In the genomic region with DNA sequence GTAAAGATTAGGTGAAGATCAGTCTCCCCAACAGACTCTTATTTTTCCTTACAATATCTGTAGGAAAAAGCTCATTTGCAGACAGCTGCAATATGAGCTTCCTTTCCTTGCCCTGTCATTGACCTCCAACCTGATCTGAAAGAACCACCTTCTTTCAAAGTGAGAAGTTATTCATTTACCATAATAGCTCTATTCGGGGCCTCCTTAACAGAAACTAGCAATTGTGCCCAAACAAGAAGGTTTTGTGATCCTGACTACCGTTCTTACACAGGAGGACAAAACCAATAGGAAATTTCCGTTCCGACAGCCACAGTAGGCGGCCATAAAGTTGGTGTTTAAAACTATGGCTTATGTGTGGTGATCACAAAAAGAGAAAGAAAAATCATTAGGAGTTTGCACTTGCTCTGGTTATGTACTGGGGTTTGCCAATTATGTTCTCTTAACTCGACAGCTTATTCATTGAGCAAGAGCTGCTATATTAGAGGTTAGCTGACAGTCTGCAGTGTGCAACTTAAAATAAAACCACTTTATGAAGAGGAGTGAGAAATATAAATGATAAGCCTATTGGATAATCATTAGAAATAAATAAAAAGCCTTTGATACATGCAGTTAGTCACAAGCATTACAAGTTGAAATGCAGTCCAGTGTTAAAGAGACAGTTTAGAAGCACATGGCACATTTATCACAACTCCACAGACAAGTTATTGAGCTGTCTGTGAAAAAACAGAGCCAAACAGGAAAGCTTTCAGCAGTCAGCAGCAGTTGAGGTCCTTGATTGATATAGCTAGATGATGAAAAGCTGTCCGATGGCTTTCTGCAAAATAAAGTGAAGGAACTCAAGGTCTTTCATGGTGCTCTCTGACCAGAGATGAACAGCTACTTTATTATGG, we compare ENCODE assay signal across 24 cellular contexts.
DNase-seq lines count a peak whose midpoint lies in the region; ATAC-seq, FAIRE-seq and TF ChIP-seq lines count a peak whose summit lies in the region.
"Had no signal": no experiment of that assay in that cellular context is flagged by ENCODE, and none has a peak within 500 bp of the region (broad histone marks: within the 10 kb centered on the region; RNA-seq: fewer than 3 reads in every experiment).

No MANE protein-coding gene starts in this region.

- DNase-seq in HT-29 (ENCODE audit: low spot score) (peak; percentile 81), endodermal cell (no peak), right lobe of liver (no peak), small intestine (peak; percentile 41), T-helper 9 cell (no peak)
- DNase-seq in effector CD8-positive, alpha-beta T cell (lab: John Stamatoyannopoulos, UW) = no peak
- DNase-seq in activated CD4-positive, CD25-positive, alpha-beta regulatory T cell treated with anti-CD3 and anti-CD28 coated beads, Interleukin-2, amount 50 U/mL, for 72 hours = no peak
- DNase-seq: activated naive CD4-positive, alpha-beta T cell treated with anti-CD3 and anti-CD28 coated beads, Interleukin-2, amount 50 U/mL, for 16 hours; aorta; caudate nucleus; CD4-positive, alpha-beta T cell; DMS79; heart left ventricle; lower lobe of right lung; NCI-H774; occipital lobe; Right ventricle myocardium superior; stimulated activated CD4-positive, alpha-beta T cell treated with anti-CD3 and anti-CD28 coated beads, Interleukin-12 subunit alpha, Interleukin-12 subunit beta, amount 100 ng/mL, for 4 hours; stimulated activated CD4-positive, alpha-beta T cell treated with anti-CD3 and anti-CD28 coated beads, Interleukin-4, amount 100 ng/mL, for 4 hours; SW 1271; tibial artery had no signal

- H3K36me3 ChIP-seq in endodermal cell (ENCODE audit: control insufficient read depth, insufficient read depth, low read length) (no peaks in the 10 kb centered on the region), right lobe of liver (no peaks in the 10 kb centered on the region), small intestine (ENCODE audit: control insufficient read depth in 2 of 2, insufficient read depth in 2 of 2, low read length in 2 of 2) (no peaks in the 10 kb centered on the region)
- H3K36me3 ChIP-seq: heart left ventricle, lower lobe of right lung, tibial artery had no signal

- no peak for TF ChIP-seq POLR2A in right lobe of liver (IDR thresholded peaks at IDR 0.05)

- peaks cover 7% of the 10 kb centered on the region for H3K4me1 Mint-ChIP-seq in endodermal cell
- H3K4me1 Mint-ChIP-seq: IgD-negative memory B cell had no signal

- peak; percentile 65 to 86 (median 75) for ATAC-seq in right lobe of liver
- ATAC-seq: heart left ventricle had no signal

- H3K4me3 ChIP-seq in endodermal cell (ENCODE audit: low read length) = no peak overlapping the region
- peak overlapping the region in 1 of 3 donors; percentile 17 for H3K4me3 ChIP-seq in right lobe of liver
- no peak overlapping the region for H3K4me3 ChIP-seq in small intestine (ENCODE audit: low read depth in 1 of 2, low read length in 2 of 2)
- H3K4me3 ChIP-seq: heart left ventricle, lower lobe of right lung, tibial artery had no signal

- peak overlapping the region; percentile 64 for H3K27ac ChIP-seq in endodermal cell (ENCODE audit: low read depth, low read length)
- peak overlapping the region in 1 of 3 donors; percentile 49 for H3K27ac ChIP-seq in right lobe of liver
- no peak overlapping the region for H3K27ac ChIP-seq in small intestine (ENCODE audit: low read depth in 1 of 2, low read length in 1 of 2)
- H3K27ac ChIP-seq: heart left ventricle, HL-60, lower lobe of right lung, tibial artery had no signal

- H3K9me3 ChIP-seq in endodermal cell (ENCODE audit: control insufficient read depth, low read length) (no peaks in the 10 kb centered on the region), right lobe of liver (no peaks in the 10 kb centered on the region), small intestine (ENCODE audit: control insufficient read depth, low read depth) (no peaks in the 10 kb centered on the region)
- H3K9me3 ChIP-seq: heart left ventricle, lower lobe of right lung, tibial artery had no signal

- no peak overlapping the region for H3K9ac ChIP-seq in endodermal cell (ENCODE audit: extremely low read depth, low read length, poor library complexity, severe bottlenecking)

- no peaks in the 10 kb centered on the region for H3K4me1 ChIP-seq in endodermal cell (ENCODE audit: control insufficient read depth, insufficient read depth, low read length)
- peaks cover 0 to 12% (median 5%) of the 10 kb centered on the region in 4 donors for H3K4me1 ChIP-seq in right lobe of liver
- H3K4me1 ChIP-seq in small intestine (ENCODE audit: control insufficient read depth in 2 of 2, insufficient read depth in 1 of 2, low read depth in 1 of 2, low read length in 1 of 2) = no peaks in the 10 kb centered on the region
- H3K4me1 ChIP-seq: heart left ventricle, lower lobe of right lung, tibial artery had no signal

- no peaks in the 10 kb centered on the region for H3K27me3 ChIP-seq in endodermal cell (ENCODE audit: control insufficient read depth, insufficient read depth, low read length, poor library complexity, severe bottlenecking)
- H3K27me3 ChIP-seq in right lobe of liver = no peaks in the 10 kb centered on the region
- no peaks in the 10 kb centered on the region for H3K27me3 ChIP-seq in small intestine (ENCODE audit: control insufficient read depth in 2 of 2, insufficient read depth in 2 of 2, low read length in 2 of 2)
- H3K27me3 ChIP-seq: heart left ventricle, tibial artery had no signal

- H3K4me3 Mint-ChIP-seq in endodermal cell = no peak overlapping the region
- H3K4me3 Mint-ChIP-seq: CD4-positive, alpha-beta T cell; IgD-negative memory B cell; stimulated activated naive CD8-positive, alpha-beta T cell treated with anti-CD3 and anti-CD28 coated beads, Interleukin-15, Interleukin-2, amounts not matched to agents 100 ng/mL and 50 ng/mL, for 24 hours had no signal

- H3K9me3 Mint-ChIP-seq in endodermal cell = no peaks in the 10 kb centered on the region
- H3K9me3 Mint-ChIP-seq: CD4-positive, alpha-beta T cell had no signal

- no peak for FAIRE-seq in small intestine (lab: Jason Lieb, UNC)

- no peak overlapping the region for H3K27ac Mint-ChIP-seq in endodermal cell
- H3K27ac Mint-ChIP-seq: CD4-positive, alpha-beta T cell; IgD-negative memory B cell; stimulated activated naive CD8-positive, alpha-beta T cell treated with anti-CD3 and anti-CD28 coated beads, Interleukin-15, Interleukin-2, amounts not matched to agents 100 ng/mL and 50 ng/mL, for 24 hours had no signal

- 66 to 82% methylated on average over 7 of the region's 7 CpGs for WGBS in endodermal cell (ENCODE audit: insufficient coverage in 1 of 2, insufficient read length in 1 of 2), 2 experiments
- WGBS in right lobe of liver (ENCODE audit: insufficient coverage, low coverage, low lambda C conversion rate, missing lambda C conversion rate) = 34% methylated on average over 7 of the region's 7 CpGs
- WGBS in small intestine, 3 donors = 10 to 40% (median 22%) methylated on average over 7 of the region's 7 CpGs

- TF ChIP-seq CTCF in endodermal cell (conservative IDR thresholded peaks at IDR 0.05) (no peak), right lobe of liver (IDR thresholded peaks at IDR 0.05) (no peak)

- no peaks in the 10 kb centered on the region for H3K36me3 Mint-ChIP-seq in endodermal cell (ENCODE audit: low read depth)
- H3K36me3 Mint-ChIP-seq: IgD-negative memory B cell had no signal

- intact Hi-C loops in right lobe of liver (cut with DNase I) = no loop called here

- H3K27me3 Mint-ChIP-seq in endodermal cell (ENCODE audit: insufficient read depth) = no peaks in the 10 kb centered on the region
- H3K27me3 Mint-ChIP-seq: CD4-positive, alpha-beta T cell; IgD-negative memory B cell had no signal

Comparison
In these comparisons a context has a peak if more than half of its experiments do, and no peak if none do; other contexts are left out.
1. DNase-seq: peak in HT-29 (single experiment) and small intestine (single experiment); none in endodermal cell (single experiment), right lobe of liver (0 of 3), T-helper 9 cell (single experiment), effector CD8-positive, alpha-beta T cell (single experiment) and activated CD4-positive, CD25-positive, alpha-beta regulatory T cell treated with anti-CD3 and anti-CD28 coated beads, Interleukin-2, amount 50 U/mL, for 72 hours (single experiment).